ENCODE assay signal across 22 cellular contexts in genomic region chr13:79866436-79866835, GRCh38.
DNase-seq lines count a peak whose midpoint lies in the region; ATAC-seq, FAIRE-seq and TF ChIP-seq lines count a peak whose summit lies in the region.
"Had no signal": no experiment of that assay in that cellular context is flagged by ENCODE, and none has a peak within 500 bp of the region (broad histone marks: within the 10 kb centered on the region; RNA-seq: fewer than 3 reads in every experiment).

No MANE protein-coding gene starts in this region.

- FAIRE-seq in H1 (lab: Jason Lieb, UNC): no peak
- FAIRE-seq: D721Med, GM12891, GM18507 had no signal

- H4K91ac ChIP-seq in H1 (replicated peaks; ENCODE audit: insufficient read length, low read length): no peak overlapping the region

- no peaks in the 10 kb centered on the region for H3K9me3 Mint-ChIP-seq in osteocyte (ENCODE audit: unreplicated experiment)
- H3K9me3 Mint-ChIP-seq: CD8-positive, alpha-beta T cell had no signal

- H3K4me2 ChIP-seq in H1 (ENCODE audit: insufficient read depth in 1 of 2, low read depth in 2 of 2, low read length in 2 of 2): no peak overlapping the region
- H3K4me2 ChIP-seq: BLaER1 had no signal

- POLR2A ChIA-PET in H1 (lab: Charles Lee; ENCODE audit: partially characterized antibody): no interaction called here

- no peak overlapping the region for H2BK20ac ChIP-seq in H1 (ENCODE audit: low read length)

- no peak overlapping the region for H2BK120ac ChIP-seq in H1 (replicated peaks; ENCODE audit: low read depth, low read length)

- no peak overlapping the region for H2BK5ac ChIP-seq in H1 (ENCODE audit: low read depth, low read length)

- H3K4me1 Mint-ChIP-seq in osteocyte (ENCODE audit: unreplicated experiment): peaks cover 24% of the 10 kb centered on the region
- H3K4me1 Mint-ChIP-seq: B cell; CD4-positive, CD25-positive, alpha-beta regulatory T cell had no signal

- H3K9me3 ChIP-seq in H1 (ENCODE audit: insufficient read depth in 2 of 2, low read depth in 1 of 2, low read length in 1 of 2): no peaks in the 10 kb centered on the region
- H3K9me3 ChIP-seq: BLaER1 had no signal

- H3K27me3 ChIP-seq in HL-60 (ENCODE audit: insufficient read depth, poor library complexity, severe bottlenecking): no peaks in the 10 kb centered on the region
- no peaks in the 10 kb centered on the region for H3K27me3 ChIP-seq in H1 (replicated peaks in 1 of 4; ENCODE audit: control insufficient read depth in 3 of 4, extremely low read depth in 1 of 4, insufficient read depth in 3 of 4, low read length in 3 of 4)
- H3K27me3 ChIP-seq: BLaER1 had no signal

- no peaks in the 10 kb centered on the region; a peak in 1 of 8 replicates for H3K36me3 ChIP-seq in H1 (ENCODE audit: control insufficient read depth in 2 of 4, insufficient read depth in 4 of 4, low read length in 3 of 4)
- H3K36me3 ChIP-seq: BLaER1 had no signal

- H2BK12ac ChIP-seq in H1 (ENCODE audit: low read depth, low read length): no peak overlapping the region

- TF ChIP-seq CTCF in HL-60 (IDR thresholded peaks at IDR 0.05; ENCODE audit: insufficient read depth, low read length) (no peak), H1 (IDR thresholded peaks at IDR 0.05; ENCODE audit: control extremely low read depth in 1 of 3, insufficient read depth in 1 of 3, low read depth in 1 of 3, low read length in 3 of 3) (no peak), osteocyte (IDR thresholded peaks at IDR 0.05) (no peak)

- no peaks in the 10 kb centered on the region for H3K27me3 Mint-ChIP-seq in osteocyte (ENCODE audit: unreplicated experiment)
- H3K27me3 Mint-ChIP-seq: B cell; CD4-positive, CD25-positive, alpha-beta regulatory T cell had no signal

- CTCF ChIA-PET in H1 (lab: Charles Lee; ENCODE audit: partially characterized antibody): interaction anchor here (0.6 to 1.5 kb wide), 4 partner anchors 17 to 1745 kb away, joined by 3 to 4 read pairs (median 3); no protein-coding TSS in a partner anchor

- no peak overlapping the region for H3K4me3 ChIP-seq in HL-60 (replicated peaks; ENCODE audit: insufficient read depth, low read length)
- no peak overlapping the region for H3K4me3 ChIP-seq in H1 (ENCODE audit: extremely low read depth in 1 of 4, insufficient read depth in 2 of 4, low read depth in 3 of 4, low read length in 4 of 4)
- H3K4me3 ChIP-seq: BLaER1 had no signal

- TF ChIP-seq EP300 in H1 (IDR thresholded peaks at IDR 0.05; ENCODE audit: borderline replicate concordance in 1 of 2, low read depth in 2 of 2, low read length in 2 of 2): no peak

- H3K23ac ChIP-seq in H1 (ENCODE audit: insufficient read length): no peak overlapping the region

- no peak overlapping the region for H3K9ac ChIP-seq in H1 (replicated peaks in 1 of 4; ENCODE audit: extremely low read depth in 1 of 4, low read depth in 3 of 4, low read length in 3 of 4)
- H3K9ac ChIP-seq: BLaER1 had no signal

- 89% methylated on average over 2 of the region's 2 CpGs; no CpG with 5 or more reads in 1 of the 2 experiments for WGBS in H1 (ENCODE audit: extremely low coverage in 1 of 2, insufficient coverage in 1 of 2, insufficient read length in 1 of 2, insufficient replicate concordance in 2 of 2, low coverage in 1 of 2, low lambda C conversion rate in 2 of 2, missing lambda C conversion rate in 1 of 2), 2 experiments

- no peak overlapping the region for H2AK5ac ChIP-seq in H1 (ENCODE audit: low read depth, low read length)

- no peak overlapping the region for H3K18ac ChIP-seq in H1 (ENCODE audit: extremely low read depth, low read length)

- 0 out of 2 replicates have a peak overlapping the region, but pooled peaks have one; percentile 48 for H2AFZ ChIP-seq in H1 (ENCODE audit: low read length)

- H3K27ac Mint-ChIP-seq in osteocyte (ENCODE audit: unreplicated experiment): peak overlapping the region; percentile 24
- H3K27ac Mint-ChIP-seq: B cell; CD4-positive, CD25-positive, alpha-beta regulatory T cell; CD8-positive, alpha-beta T cell had no signal

- no peak overlapping the region for H3K4me3 Mint-ChIP-seq in osteocyte (ENCODE audit: unreplicated experiment)
- H3K4me3 Mint-ChIP-seq: B cell; CD4-positive, CD25-positive, alpha-beta regulatory T cell; CD8-positive, alpha-beta T cell had no signal

- peak overlapping the region; percentile 94 for H3K27ac ChIP-seq in HL-60 (replicated peaks)
- H3K27ac ChIP-seq in H1 (ENCODE audit: low read depth, low read length): no peak overlapping the region
- H3K27ac ChIP-seq: BLaER1, C4-2B had no signal

- H4K8ac ChIP-seq in H1 (ENCODE audit: extremely low read depth, insufficient read depth, low read length): no peak overlapping the region

- no peaks in the 10 kb centered on the region for H3K36me3 Mint-ChIP-seq in osteocyte (ENCODE audit: unreplicated experiment)
- H3K36me3 Mint-ChIP-seq: CD4-positive, CD25-positive, alpha-beta regulatory T cell; CD8-positive, alpha-beta T cell had no signal

- H3K23me2 ChIP-seq in H1 (ENCODE audit: low read depth, low read length): no peaks in the 10 kb centered on the region; the same call in 1 of the 2 replicates

- H3K56ac ChIP-seq in H1 (replicated peaks; ENCODE audit: insufficient read length, low read depth, low read length): no peak overlapping the region

- no peaks in the 10 kb centered on the region for H3K79me2 ChIP-seq in H1 (ENCODE audit: control insufficient read depth in 1 of 2, insufficient read depth in 2 of 2, low read length in 2 of 2)

- no peak overlapping the region for H3K14ac ChIP-seq in H1 (ENCODE audit: insufficient read length)

- no peak for TF ChIP-seq RAD21 in H1 (IDR thresholded peaks at IDR 0.05 in 1 of 2, conservative IDR thresholded peaks at IDR 0.05 in 1 of 2; ENCODE audit: low read depth in 2 of 2, low read length in 2 of 2)

- H4K5ac ChIP-seq in H1 (ENCODE audit: insufficient read length, low read depth, low read length): no peak overlapping the region

- H3K4ac ChIP-seq in H1 (replicated peaks; ENCODE audit: insufficient read length, low read depth, low read length): no peak overlapping the region

- no peak overlapping the region for H2BK15ac ChIP-seq in H1 (ENCODE audit: low read length)

- TF ChIP-seq POLR2A in H1 (IDR thresholded peaks at IDR 0.05; ENCODE audit: control extremely low read depth in 1 of 2, low read depth in 2 of 2, low read length in 2 of 2): no peak

- no peak for ATAC-seq in GM18867 (IDR thresholded peaks at IDR 0.05; ENCODE audit: unreplicated experiment)
- ATAC-seq: CD8-positive, alpha-beta T cell had no signal

- H3K4me1 ChIP-seq in H1 (replicated peaks in 1 of 4; ENCODE audit: control insufficient read depth in 3 of 4, insufficient read depth in 4 of 4, low read length in 3 of 4): peaks cover 1 to 5% (median 3%) of the 10 kb centered on the region in 4 experiments; a peak in 4 of 7 replicates
- H3K4me1 ChIP-seq: BLaER1 had no signal

- DNase-seq in HL-60 (ENCODE audit: low read depth in 1 of 2, low spot score in 1 of 2) (no peak), H1 (ENCODE audit: low read depth in 1 of 2, low spot score in 2 of 2) (no peak), osteocyte (ENCODE audit: extremely low spot score, unreplicated experiment) (no peak), GM03348 (ENCODE audit: low spot score) (no peak), RPMI8226 (no peak)
- no peak for DNase-seq in activated CD8-positive, alpha-beta memory T cell treated with anti-CD3 and anti-CD28 coated beads, Interleukin-2, amount 50 U/mL, for 48 hours
- DNase-seq: CD4-positive, CD25-positive, alpha-beta regulatory T cell; CD8-positive, alpha-beta T cell; DMS 273 treated with DMSO at 0.1 percent for 48 hours; DMS79; EL; GDM1; GOT3; H7; HCEC 1CT had no signal

- no peaks in the 10 kb centered on the region for H4K20me1 ChIP-seq in H1 (replicated peaks in 1 of 2; ENCODE audit: control insufficient read depth in 1 of 2, insufficient read depth in 2 of 2, low read length in 2 of 2)
- H4K20me1 ChIP-seq: BLaER1 had no signal

- H3K79me1 ChIP-seq in H1 (ENCODE audit: low read depth, low read length): no peaks in the 10 kb centered on the region; the same call in 1 of the 2 replicates

TF ChIP-seq in H1, 55 proteins besides CTCF, POLR2A, EP300 and RAD21:
- no peak for TF ChIP-seq ATF2 (IDR thresholded peaks at IDR 0.05; ENCODE audit: low read length)
- TF ChIP-seq CHD1 (IDR thresholded peaks at IDR 0.05; ENCODE audit: low read depth, low read length): no peak
- no peak for TF ChIP-seq KDM1A (IDR thresholded peaks at IDR 0.05; ENCODE audit: borderline replicate concordance, low read length)
- TF ChIP-seq FOSL1 (IDR thresholded peaks at IDR 0.05; ENCODE audit: insufficient read depth, low read depth, low read length): no peak
